ENCODE assay signal across 29 cellular contexts in the genomic region with DNA sequence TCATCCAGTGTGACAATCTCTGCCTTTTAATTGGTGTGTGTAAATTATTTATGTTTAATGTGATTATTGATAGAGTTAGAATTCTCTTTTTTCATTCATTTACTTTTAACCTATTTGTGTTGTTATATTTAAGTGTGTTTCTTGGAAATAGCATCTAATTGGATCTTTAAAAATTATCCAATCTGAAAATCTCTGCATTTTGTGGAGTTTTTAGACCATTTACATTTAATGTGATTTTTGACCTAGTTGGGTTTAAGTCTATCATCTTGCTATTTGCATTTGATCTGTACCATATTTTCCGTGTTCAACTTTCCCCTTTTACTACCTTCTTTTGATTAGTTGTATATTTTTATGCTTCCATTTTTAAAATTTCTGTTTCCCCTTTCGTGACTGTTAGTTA.
"Had no signal": no experiment of that assay in that cellular context is flagged by ENCODE, and none has a peak within 500 bp of the region (broad histone marks: within the 10 kb centered on the region; RNA-seq: fewer than 3 reads in every experiment).

No MANE protein-coding gene starts in this region.

- H3K9me3 ChIP-seq: testis, thyroid gland, uterus, vagina had no signal

- H3K4me1 ChIP-seq: stomach, suprapubic skin, testis, thyroid gland, tibial artery, tibial nerve, transverse colon, upper lobe of left lung, upper lobe of right lung, uterus, vagina had no signal

- H3K36me3 Mint-ChIP-seq: stimulated activated effector memory CD8-positive, alpha-beta T cell treated with anti-CD3 and anti-CD28 coated beads, Interleukin-12 subunit alpha, Interleukin-12 subunit beta, amount 100 ng/mL, for 72 hours; stimulated activated memory B cell treated with anti-CD40 and anti-IgM and Interleukin-4, amounts not matched to agents 10 μg/mL and 1 μg/mL and 100 μg/mL, for 72 hours; stimulated activated naive B cell treated with anti-CD40 and anti-IgM and Interleukin-4, amounts not matched to agents 10 μg/mL and 1 μg/mL and 100 μg/mL, for 72 hours had no signal

- H3K36me3 ChIP-seq: stomach, suprapubic skin, thoracic aorta, thyroid gland, tibial artery, tibial nerve, transverse colon, upper lobe of left lung, upper lobe of right lung, uterus, vagina had no signal

- FAIRE-seq: urothelium cell line had no signal

- H3K9me3 Mint-ChIP-seq: type B pancreatic cell had no signal

- H3K27me3 Mint-ChIP-seq: stimulated activated memory B cell treated with anti-CD40 and anti-IgM and Interleukin-4, amounts not matched to agents 10 μg/mL and 1 μg/mL and 100 μg/mL, for 72 hours; stimulated activated naive B cell treated with anti-CD40 and anti-IgM and Interleukin-4, amounts not matched to agents 10 μg/mL and 1 μg/mL and 100 μg/mL, for 72 hours; stimulated activated naive CD8-positive, alpha-beta T cell treated with anti-CD3 and anti-CD28 coated beads, Interleukin-15, amount 100 ng/mL, for 72 hours; stimulated activated naive CD8-positive, alpha-beta T cell treated with anti-CD3 and anti-CD28 coated beads, Interleukin-15, Interleukin-2, amounts not matched to agents 100 ng/mL and 50 ng/mL, for 24 hours; type B pancreatic cell had no signal

- ATAC-seq: stimulated activated effector memory CD8-positive, alpha-beta T cell treated with anti-CD3 and anti-CD28 coated beads, Interleukin-12 subunit alpha, Interleukin-12 subunit beta, amount 100 ng/mL, for 72 hours; stimulated activated memory B cell treated with anti-CD40 and anti-IgM and Interleukin-4, amounts not matched to agents 10 μg/mL and 1 μg/mL and 100 μg/mL, for 72 hours; stimulated activated naive B cell treated with anti-CD40 and anti-IgM and Interleukin-4, amounts not matched to agents 10 μg/mL and 1 μg/mL and 100 μg/mL, for 72 hours; stimulated activated naive CD8-positive, alpha-beta T cell treated with anti-CD3 and anti-CD28 coated beads, Interleukin-15, amount 100 ng/mL, for 72 hours; stimulated activated naive CD8-positive, alpha-beta T cell treated with anti-CD3 and anti-CD28 coated beads, Interleukin-15, Interleukin-2, amounts not matched to agents 100 U/mL and 50 U/mL, for 24 hours; upper lobe of right lung had no signal

- H3K27me3 ChIP-seq: stomach, suprapubic skin, testis, thyroid gland, tibial artery, tibial nerve, transverse colon, upper lobe of left lung, upper lobe of right lung, uterus, vagina had no signal

- H3K27ac Mint-ChIP-seq: stimulated activated effector memory CD8-positive, alpha-beta T cell treated with anti-CD3 and anti-CD28 coated beads, Interleukin-12 subunit alpha, Interleukin-12 subunit beta, amount 100 ng/mL, for 72 hours; stimulated activated memory B cell treated with anti-CD40 and anti-IgM and Interleukin-4, amounts not matched to agents 10 μg/mL and 1 μg/mL and 100 μg/mL, for 72 hours; stimulated activated naive B cell treated with anti-CD40 and anti-IgM and Interleukin-4, amounts not matched to agents 10 μg/mL and 1 μg/mL and 100 μg/mL, for 72 hours; stimulated activated naive CD8-positive, alpha-beta T cell treated with anti-CD3 and anti-CD28 coated beads, Interleukin-15, amount 100 ng/mL, for 72 hours; stimulated activated naive CD8-positive, alpha-beta T cell treated with anti-CD3 and anti-CD28 coated beads, Interleukin-15, Interleukin-2, amounts not matched to agents 100 ng/mL and 50 ng/mL, for 24 hours; type B pancreatic cell had no signal

- H3K27ac ChIP-seq: stomach, suprapubic skin, testis, thoracic aorta, thyroid gland, tibial artery, tibial nerve, transverse colon, upper lobe of left lung, upper lobe of right lung, uterus, vagina had no signal

- H3K4me3 ChIP-seq: stomach, suprapubic skin, testis, thoracic aorta, thyroid gland, tibial artery, tibial nerve, transverse colon, upper lobe of left lung, upper lobe of right lung, uterus, vagina had no signal

- H3K4me1 Mint-ChIP-seq: stimulated activated effector memory CD8-positive, alpha-beta T cell treated with anti-CD3 and anti-CD28 coated beads, Interleukin-12 subunit alpha, Interleukin-12 subunit beta, amount 100 ng/mL, for 72 hours; stimulated activated memory B cell treated with anti-CD40 and anti-IgM and Interleukin-4, amounts not matched to agents 10 μg/mL and 1 μg/mL and 100 μg/mL, for 72 hours; stimulated activated naive B cell treated with anti-CD40 and anti-IgM and Interleukin-4, amounts not matched to agents 10 μg/mL and 1 μg/mL and 100 μg/mL, for 72 hours; stimulated activated naive CD8-positive, alpha-beta T cell treated with anti-CD3 and anti-CD28 coated beads, Interleukin-15, amount 100 ng/mL, for 72 hours had no signal

- H3K4me3 Mint-ChIP-seq: stimulated activated effector memory CD8-positive, alpha-beta T cell treated with anti-CD3 and anti-CD28 coated beads, Interleukin-12 subunit alpha, Interleukin-12 subunit beta, amount 100 ng/mL, for 72 hours; stimulated activated memory B cell treated with anti-CD40 and anti-IgM and Interleukin-4, amounts not matched to agents 10 μg/mL and 1 μg/mL and 100 μg/mL, for 72 hours; stimulated activated naive B cell treated with anti-CD40 and anti-IgM and Interleukin-4, amounts not matched to agents 10 μg/mL and 1 μg/mL and 100 μg/mL, for 72 hours; stimulated activated naive CD8-positive, alpha-beta T cell treated with anti-CD3 and anti-CD28 coated beads, Interleukin-15, amount 100 ng/mL, for 72 hours; stimulated activated naive CD8-positive, alpha-beta T cell treated with anti-CD3 and anti-CD28 coated beads, Interleukin-15, Interleukin-2, amounts not matched to agents 100 ng/mL and 50 ng/mL, for 24 hours; type B pancreatic cell had no signal

- DNase-seq: stimulated activated CD4-positive, alpha-beta T cell treated with anti-CD3 and anti-CD28 coated beads, Interleukin-2, amount 100 ng/mL, for 48 hours; stimulated activated CD4-positive, alpha-beta T cell treated with anti-CD3 and anti-CD28 coated beads, Interleukin-4, amount 100 ng/mL, for 1 hour; stimulated activated CD4-positive, alpha-beta T cell treated with anti-CD3 and anti-CD28 coated beads, Interleukin-4, amount 100 ng/mL, for 24 hours; stimulated activated CD4-positive, alpha-beta T cell treated with anti-CD3 and anti-CD28 coated beads, Interleukin-4, amount 100 ng/mL, for 4 hours; stimulated activated CD8-positive, alpha-beta memory T cell treated with anti-CD3 and anti-CD28 coated beads, Interleukin-4, amount 100 ng/mL, for 48 hours; stimulated activated naive B cell treated with anti-CD40 and anti-IgM and Interleukin-4, amounts not matched to agents 10 μg/mL and 1 μg/mL and 100 μg/mL, for 72 hours; stimulated activated naive CD4-positive, alpha-beta T cell; stimulated activated naive CD4-positive, alpha-beta T cell treated with Interleukin-2 at 50 U/mL for 16 hours; stimulated activated naive CD8-positive, alpha-beta T cell treated with anti-CD3 and anti-CD28 coated beads, Interleukin-15, amount 100 ng/mL, for 72 hours; stimulated activated naive CD8-positive, alpha-beta T cell treated with anti-CD3 and anti-CD28 coated beads, Interleukin-15, Interleukin-2, amounts not matched to agents 100 U/mL and 50 U/mL, for 24 hours; stomach; substantia nigra; testis; thyroid gland; tibial artery; transverse colon; trophoblast cell; upper lobe of left lung; upper lobe of right lung; uterus had no signal
